ENCODE assay signal across 11 cellular contexts in the genomic region with DNA sequence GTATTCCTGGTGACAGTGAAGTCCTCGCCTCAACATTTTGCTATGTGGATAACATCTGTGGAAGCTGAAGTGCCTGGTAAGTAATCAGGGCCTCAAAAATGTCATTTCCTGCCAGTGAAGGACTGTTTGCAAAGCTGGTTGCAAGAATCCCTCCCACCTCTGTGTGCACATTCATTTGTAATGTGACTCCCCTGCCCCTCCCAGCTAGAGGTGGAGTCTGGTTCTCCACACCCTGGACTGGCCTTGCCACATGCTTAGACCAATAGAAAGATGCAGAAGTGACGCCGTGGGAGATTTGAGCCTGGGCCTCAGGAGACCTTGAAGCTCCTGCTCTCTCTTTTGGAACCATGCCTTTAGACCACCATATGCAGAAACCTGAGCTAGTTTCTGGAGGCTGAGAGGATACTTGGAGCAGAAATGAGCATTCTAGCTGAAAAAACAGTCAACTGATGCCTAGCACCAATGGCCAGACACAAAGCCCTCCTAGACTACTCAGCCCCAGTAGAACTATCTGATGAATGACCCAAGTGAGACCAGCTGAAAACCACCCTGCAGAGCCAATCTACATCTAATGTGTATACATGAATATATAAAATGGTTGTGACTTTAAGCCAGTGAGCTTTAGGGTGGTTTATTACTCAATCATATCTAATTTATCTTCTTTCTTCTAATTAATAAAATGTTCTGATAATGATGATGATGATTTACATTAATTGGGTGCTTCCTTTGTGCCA. TPM values are rescaled to one million over a fixed set of nuclear protein-coding genes. Genes with fewer than 3 reads are reported as not detected.
DNase-seq lines count a peak whose midpoint lies in the region; ATAC-seq and TF ChIP-seq lines count a peak whose summit lies in the region.
"Had no signal": no experiment of that assay in that cellular context is flagged by ENCODE, and none has a peak within 500 bp of the region (broad histone marks: within the 10 kb centered on the region; RNA-seq: fewer than 3 reads in every experiment).

No MANE protein-coding gene starts in this region.

- peaks cover 6% of the 10 kb centered on the region for H3K4me1 ChIP-seq in BE2C
- H3K4me1 ChIP-seq: right lobe of liver had no signal

- no peak for ATAC-seq in GM18909 (IDR thresholded peaks at IDR 0.05; ENCODE audit: poor library complexity, unreplicated experiment)
- no peak for ATAC-seq in omental fat pad (ENCODE audit: low FRiP score)

- H3K9me3 ChIP-seq in BE2C = peaks cover 7% of the 10 kb centered on the region; the same call in 1 of the 2 replicates
- H3K9me3 ChIP-seq: right lobe of liver had no signal

- DNase-seq in BE2C (peak; percentile 44), HEK293T (ENCODE audit: extremely low spot score) (peak; percentile 58), NCI-H2196 treated with DMSO at 0.1 percent for 48 hours (lab: John Stamatoyannopoulos, UW; ENCODE audit: unreplicated experiment) (peak; percentile 81), choroid plexus epithelial cell (ENCODE audit: low read depth) (peak; percentile 6), amygdala (lab: John Stamatoyannopoulos, UW) (no peak), omental fat pad (ENCODE audit: low spot score) (no peak), HT-29 (ENCODE audit: low spot score) (no peak)
- DNase-seq: activated T-cell treated with anti-CD3 and anti-CD28 coated beads, Interleukin-2, amount 50 U/mL, for 24 hours; C1 segment of cervical spinal cord; right lobe of liver had no signal

- H3K27me3 ChIP-seq in BE2C = no peaks in the 10 kb centered on the region
- H3K27me3 ChIP-seq: right lobe of liver had no signal

- CTCF ChIA-PET in HEK293T (lab: Yijun Ruan, JAX) = interaction anchor here (0.8 kb wide), 1 partner anchor 168 kb away, joined by 3 read pairs; no protein-coding TSS in a partner anchor

- no peaks in the 10 kb centered on the region for H3K36me3 ChIP-seq in BE2C
- H3K36me3 ChIP-seq: right lobe of liver had no signal

- POLR2A ChIA-PET in HEK293T (lab: Yijun Ruan, JAX) = no interaction called here

- H3K4me3 ChIP-seq in BE2C (ENCODE audit: low read depth, low read length) (no peak overlapping the region), choroid plexus epithelial cell (ENCODE audit: low read depth, low read length) (no peak overlapping the region)
- H3K4me3 ChIP-seq: right lobe of liver had no signal

- TF ChIP-seq CTCF in BE2C (IDR thresholded peaks at IDR 0.05; ENCODE audit: low read depth, low read length) = no peak
- no peak for TF ChIP-seq CTCF in choroid plexus epithelial cell (conservative IDR thresholded peaks at IDR 0.05; ENCODE audit: low read depth, low read length)
- TF ChIP-seq CTCF in omental fat pad (IDR thresholded peaks at IDR 0.05) = no peak

TF ChIP-seq in HEK293T, 16 proteins besides CTCF, POLR2A, EP300 and RAD21:
- TF ChIP-seq L3MBTL2 (conservative IDR thresholded peaks at IDR 0.05) (peak; percentile 60), BHLHE40 (IDR thresholded peaks at IDR 0.05; ENCODE audit: borderline replicate concordance) (no peak)

RNA-seq across cellular contexts. Expression of gene CRMP1, which starts 47.8 kb away (rescaled TPM):
- polyA plus RNA-seq in BE2C (2012; ENCODE audit: insufficient read depth, insufficient read length, low read depth) = 252 TPM
- total RNA-seq in omental fat pad = 1 to 10 TPM in 1 of 4 donors, under 1 TPM in 2, not detected in 1; 0.28 to 1.9 (median 0.44) TPM
- not detected in 2 replicates for total RNA-seq in HT-29 (2014; rRNA removed; shearing (Covaris generic))

Comparison
In these comparisons a context has a peak if more than half of its experiments do, and no peak if none do; other contexts are left out.
1. DNase-seq: peak in BE2C (single experiment), HEK293T (single experiment), NCI-H2196 treated with DMSO at 0.1 percent for 48 hours (single experiment) and choroid plexus epithelial cell (single experiment); none in amygdala (0 of 56), omental fat pad (single experiment) and HT-29 (single experiment).